12 cellular contexts compared by ENCODE assay signal in genomic region chr4:108117473-108118182, GRCh38.
DNase-seq lines count a peak whose midpoint lies in the region; TF ChIP-seq lines count a peak whose summit lies in the region.
"Had no signal": no experiment of that assay in that cellular context is flagged by ENCODE, and none has a peak within 500 bp of the region (broad histone marks: within the 10 kb centered on the region; RNA-seq: fewer than 3 reads in every experiment).

No MANE protein-coding gene starts in this region.

- no peaks in the 10 kb centered on the region for H3K9me3 Mint-ChIP-seq in T-helper 2 cell treated with Interferon-gamma antibody and Interleukin-4, amounts not matched to agents 5 μg/mL and 100 μg/mL, for 36 hours
- H3K9me3 Mint-ChIP-seq in nephron progenitor cell, result no peaks in the 10 kb centered on the region
- H3K9me3 Mint-ChIP-seq: neural crest cell had no signal

- H3K36me3 Mint-ChIP-seq in T-helper 2 cell treated with Interferon-gamma antibody and Interleukin-4, amounts not matched to agents 5 μg/mL and 100 μg/mL, for 36 hours (ENCODE audit: low read depth), result peaks cover 31% of the 10 kb centered on the region
- peaks cover 3% of the 10 kb centered on the region for H3K36me3 Mint-ChIP-seq in nephron progenitor cell (ENCODE audit: low read depth)

- H3K27ac Mint-ChIP-seq in T-helper 2 cell treated with Interferon-gamma antibody and Interleukin-4, amounts not matched to agents 5 μg/mL and 100 μg/mL, for 36 hours, result peak overlapping the region; percentile 78
- peak overlapping the region; percentile 94 for H3K27ac Mint-ChIP-seq in nephron progenitor cell

- peaks cover 84% of the 10 kb centered on the region for H3K4me1 Mint-ChIP-seq in T-helper 2 cell treated with Interferon-gamma antibody and Interleukin-4, amounts not matched to agents 5 μg/mL and 100 μg/mL, for 36 hours (ENCODE audit: low read depth)
- H3K4me1 Mint-ChIP-seq in nephron progenitor cell, result peaks cover 88% of the 10 kb centered on the region

- no peak overlapping the region for H3K4me3 ChIP-seq in astrocyte of the spinal cord (ENCODE audit: low read depth, low read length)

- H3K27me3 Mint-ChIP-seq in T-helper 2 cell treated with Interferon-gamma antibody and Interleukin-4, amounts not matched to agents 5 μg/mL and 100 μg/mL, for 36 hours (ENCODE audit: low read depth), result no peaks in the 10 kb centered on the region
- H3K27me3 Mint-ChIP-seq in nephron progenitor cell (ENCODE audit: low read depth, poor library complexity), result no peaks in the 10 kb centered on the region

- in situ Hi-C loops in astrocyte of the spinal cord (cut with HindIII; ENCODE audit: low sequenced_read_pairs), result no loop called here

- peak overlapping the region; percentile 77 for H3K4me3 Mint-ChIP-seq in T-helper 2 cell treated with Interferon-gamma antibody and Interleukin-4, amounts not matched to agents 5 μg/mL and 100 μg/mL, for 36 hours
- peak overlapping the region; percentile 53 for H3K4me3 Mint-ChIP-seq in nephron progenitor cell
- H3K4me3 Mint-ChIP-seq: neural crest cell had no signal

- TF ChIP-seq CTCF in astrocyte of the spinal cord (IDR thresholded peaks at IDR 0.05; ENCODE audit: low read depth, low read length), result no peak
- TF ChIP-seq CTCF in nephron progenitor cell (IDR thresholded peaks at IDR 0.05), result no peak

- no peak for DNase-seq in T-helper 2 cell treated with Interferon-gamma antibody and Interleukin-4, amounts not matched to agents 5 μg/mL and 100 μg/mL, for 36 hours (ENCODE audit: low spot score)
- DNase-seq in T-helper 2 cell, result no peak
- peak; percentile 45 for DNase-seq in NCI-H69 (lab: John Stamatoyannopoulos, UW)
- peak; percentile 29 for DNase-seq in astrocyte of the spinal cord (ENCODE audit: low read depth, low spot score)
- peak; percentile 59 for DNase-seq in nephron progenitor cell
- no peak for DNase-seq in hypothalamus (lab: John Stamatoyannopoulos, UW)
- DNase-seq in medulla oblongata (ENCODE audit: extremely low spot score), result no peak
- DNase-seq in GDM1 (lab: John Stamatoyannopoulos, UW), result no peak
- DNase-seq: effector CD8-positive, alpha-beta T cell; NCI-H226; SW 1271 had no signal

Comparison
In these comparisons a context has a peak if more than half of its experiments do, and no peak if none do; other contexts are left out.
1. DNase-seq: peak in NCI-H69 (single experiment), astrocyte of the spinal cord (single experiment) and nephron progenitor cell (single experiment); none in T-helper 2 cell treated with Interferon-gamma antibody and Interleukin-4, amounts not matched to agents 5 μg/mL and 100 μg/mL, for 36 hours (single experiment), T-helper 2 cell (0 of 5), hypothalamus (0 of 51), medulla oblongata (single experiment) and GDM1 (single experiment).